35 cellular contexts compared by ENCODE assay signal in genomic region chr2:149370061-149370775, GRCh38.
"Had no signal": no experiment of that assay in that cellular context is flagged by ENCODE, and none has a peak within 500 bp of the region (broad histone marks: within the 10 kb centered on the region; RNA-seq: fewer than 3 reads in every experiment).

No MANE protein-coding gene starts in this region.

- H3K4me2 ChIP-seq: KMS-11 had no signal

- H3K9me3 ChIP-seq: MG63 had no signal

- H3K27ac ChIP-seq: KMS-11 had no signal

- H3K36me3 ChIP-seq: MG63 had no signal

- H3K27me3 ChIP-seq: MG63 had no signal

- DNase-seq: Karpas-422, Kasumi-1, KBM-7, KG1, MG63, MM.1S, MV-4-11, NCI-H1048, NCI-H1092, NCI-H1092 treated with DMSO at 0.1 percent for 48 hours, NCI-H1105, NCI-H1105 treated with DMSO at 0.1 percent for 48 hours, NCI-H1417, NCI-H1417 treated with DMSO at 0.1 percent for 48 hours, NCI-H1436, NCI-H1436 treated with DMSO at 0.1 percent for 48 hours, NCI-H146, NCI-H1694, NCI-H1694 treated with DMSO at 0.1 percent for 48 hours, NCI-H187, NCI-H187 treated with DMSO at 0.1 percent for 48 hours, NCI-H1930, NCI-H2029, NCI-H2029 treated with DMSO at 0.1 percent for 48 hours, NCI-H2081, NCI-H2081 treated with DMSO at 0.1 percent for 48 hours, NCI-H2107, NCI-H2171, NCI-H2171 treated with DMSO at 0.1 percent for 48 hours, NCI-H2227 treated with DMSO at 0.1 percent for 48 hours, NCI-H226, NCI-H345, NCI-H446, NCI-H446 treated with DMSO at 0.1 percent for 48 hours had no signal

- H3K4me3 ChIP-seq: MG63 had no signal

- H3K9ac ChIP-seq: KMS-11 had no signal
